In genomic region chr21:23292292-23292691, GRCh38 we compare ENCODE assay signal across 28 cellular contexts.
"Had no signal": no experiment of that assay in that cellular context is flagged by ENCODE, and none has a peak within 500 bp of the region (broad histone marks: within the 10 kb centered on the region; RNA-seq: fewer than 3 reads in every experiment).

No MANE protein-coding gene starts in this region.

- DNase-seq: colonic mucosa; cortex of kidney; dermis blood vessel endothelial cell; dorsolateral prefrontal cortex; effector CD4-positive, alpha-beta T cell; effector CD8-positive, alpha-beta T cell; effector memory CD4-positive, alpha-beta T cell; effector memory CD8-positive, alpha-beta T cell; endodermal cell; erythroblast; esophagus squamous epithelium; foreskin fibroblast; foreskin keratinocyte; foreskin melanocyte; gastrocnemius medialis; glutamatergic neuron; head of caudate nucleus; heart left ventricle; heart right ventricle had no signal

- H3K27me3 ChIP-seq: colonic mucosa, dorsolateral prefrontal cortex, esophagus muscularis mucosa, esophagus squamous epithelium, foreskin keratinocyte, gastrocnemius medialis, gastroesophageal sphincter, heart left ventricle, heart right ventricle had no signal

- H3K9me3 ChIP-seq: colonic mucosa, esophagus muscularis mucosa, gastrocnemius medialis, gastroesophageal sphincter had no signal

- FAIRE-seq: colon, endometrium, endothelial cell of umbilical vein, frontal cortex had no signal

- H3K4me3 ChIP-seq: colonic mucosa, coronary artery, dorsolateral prefrontal cortex, esophagus muscularis mucosa, esophagus squamous epithelium, gastrocnemius medialis, gastroesophageal sphincter, heart left ventricle, heart right ventricle had no signal

- H3K4me1 ChIP-seq: colonic mucosa, esophagus muscularis mucosa, esophagus squamous epithelium, foreskin keratinocyte, gastrocnemius medialis, gastroesophageal sphincter, heart left ventricle, heart right ventricle had no signal

- H3K36me3 ChIP-seq: colonic mucosa, esophagus muscularis mucosa, esophagus squamous epithelium, gastrocnemius medialis, gastroesophageal sphincter, heart left ventricle, heart right ventricle had no signal

- H3K27ac ChIP-seq: colonic mucosa, coronary artery, dorsolateral prefrontal cortex, epithelial cell of prostate, esophagus muscularis mucosa, esophagus squamous epithelium, foreskin keratinocyte, gastrocnemius medialis, gastroesophageal sphincter, heart left ventricle, heart right ventricle had no signal

- ATAC-seq: effector memory CD8-positive, alpha-beta T cell; esophagus mucosa; foreskin keratinocyte; gastrocnemius medialis; gastroesophageal sphincter; heart left ventricle; heart right ventricle had no signal
